Comparison of ENCODE assay signal across 1 cellular context in the genomic region with DNA sequence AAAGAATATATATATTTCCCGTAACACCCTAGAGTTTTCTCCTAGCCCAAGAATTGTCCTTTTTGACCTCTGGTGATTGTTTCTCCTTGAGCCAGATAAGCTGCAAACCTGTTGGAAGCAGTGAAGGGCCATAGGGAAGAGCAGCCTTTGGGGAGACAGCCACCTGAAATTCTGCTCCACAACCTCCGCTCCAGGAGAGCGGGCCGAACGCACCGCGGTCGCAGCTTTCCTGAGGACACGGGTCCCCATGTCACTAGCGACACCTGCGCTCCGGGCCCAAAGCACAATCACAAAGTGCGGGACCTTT.
TF ChIP-seq lines count a peak whose summit lies in the region.

No MANE protein-coding gene starts in this region.

TF ChIP-seq in HEK293, 187 proteins besides CTCF, POLR2A, EP300 and RAD21 (continued from another document):
- TF ChIP-seq, protein P1, sequence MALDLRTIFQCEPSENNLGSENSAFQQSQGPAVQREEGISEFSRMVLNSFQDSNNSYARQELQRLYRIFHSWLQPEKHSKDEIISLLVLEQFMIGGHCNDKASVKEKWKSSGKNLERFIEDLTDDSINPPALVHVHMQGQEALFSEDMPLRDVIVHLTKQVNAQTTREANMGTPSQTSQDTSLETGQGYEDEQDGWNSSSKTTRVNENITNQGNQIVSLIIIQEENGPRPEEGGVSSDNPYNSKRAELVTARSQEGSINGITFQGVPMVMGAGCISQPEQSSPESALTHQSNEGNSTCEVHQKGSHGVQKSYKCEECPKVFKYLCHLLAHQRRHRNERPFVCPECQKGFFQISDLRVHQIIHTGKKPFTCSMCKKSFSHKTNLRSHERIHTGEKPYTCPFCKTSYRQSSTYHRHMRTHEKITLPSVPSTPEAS (tag by site-specific recombination; IDR thresholded peaks at IDR 0.05), result no peak
